Comparison of ENCODE assay signal across 1 cellular context in the genomic region with DNA sequence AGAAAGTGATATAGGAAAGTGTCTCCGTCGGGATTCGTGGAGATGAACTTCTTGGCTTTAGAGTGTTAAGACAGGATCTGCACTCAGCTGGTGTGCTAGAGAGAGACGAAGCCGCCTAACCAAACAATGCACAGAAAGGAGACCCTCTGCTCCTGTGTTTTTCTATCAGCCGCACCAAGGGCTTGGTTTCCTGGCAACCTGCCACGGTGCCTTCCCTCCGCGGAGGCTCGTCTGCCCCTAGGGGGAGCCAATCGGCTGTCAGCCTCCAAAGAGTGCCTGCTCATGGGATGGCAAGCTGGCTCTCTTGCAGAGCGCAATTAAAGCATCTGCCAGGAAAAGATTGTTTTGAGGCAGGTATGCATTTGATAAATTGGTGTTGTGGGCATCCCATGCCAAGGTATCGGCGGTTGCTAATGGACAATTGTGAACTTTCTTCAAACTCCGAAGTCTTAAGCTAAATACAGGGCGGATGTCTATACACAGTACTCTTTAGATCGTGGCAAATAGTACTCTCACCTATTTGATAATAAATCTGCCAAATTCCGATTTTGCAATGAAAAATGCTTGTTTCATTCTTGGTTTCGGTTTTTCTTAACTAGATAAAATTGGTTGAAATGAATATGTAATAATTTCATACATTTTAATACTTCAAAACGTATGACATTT.
TF ChIP-seq lines count a peak whose summit lies in the region.

No MANE protein-coding gene starts in this region.

TF ChIP-seq in H1, 55 proteins besides CTCF, POLR2A, EP300 and RAD21:
- TF ChIP-seq SP4 (IDR thresholded peaks at IDR 0.05; ENCODE audit: low read length) (no peak), ZNF274 (IDR thresholded peaks at IDR 0.05; ENCODE audit: borderline replicate concordance, extremely low read depth, low read length) (no peak), TBP (IDR thresholded peaks at IDR 0.05; ENCODE audit: low read depth, low read length) (no peak), CBX8 (IDR thresholded peaks at IDR 0.05; ENCODE audit: borderline replicate concordance, low read depth, low read length) (no peak), GABPA (IDR thresholded peaks at IDR 0.05; ENCODE audit: borderline replicate concordance, insufficient read depth, low read length) (no peak), EGR1 (IDR thresholded peaks at IDR 0.05; ENCODE audit: borderline replicate concordance, low read depth, low read length) (no peak)
- TF ChIP-seq, protein P1, sequence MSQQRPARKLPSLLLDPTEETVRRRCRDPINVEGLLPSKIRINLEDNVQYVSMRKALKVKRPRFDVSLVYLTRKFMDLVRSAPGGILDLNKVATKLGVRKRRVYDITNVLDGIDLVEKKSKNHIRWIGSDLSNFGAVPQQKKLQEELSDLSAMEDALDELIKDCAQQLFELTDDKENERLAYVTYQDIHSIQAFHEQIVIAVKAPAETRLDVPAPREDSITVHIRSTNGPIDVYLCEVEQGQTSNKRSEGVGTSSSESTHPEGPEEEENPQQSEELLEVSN (IDR thresholded peaks at IDR 0.05), result 0 out of 2 replicates have a peak, but pooled peaks have one; percentile 38
- TF ChIP-seq, protein P2, sequence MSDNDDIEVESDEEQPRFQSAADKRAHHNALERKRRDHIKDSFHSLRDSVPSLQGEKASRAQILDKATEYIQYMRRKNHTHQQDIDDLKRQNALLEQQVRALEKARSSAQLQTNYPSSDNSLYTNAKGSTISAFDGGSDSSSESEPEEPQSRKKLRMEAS (IDR thresholded peaks at IDR 0.05), result peak; percentile 67
